ENCODE assay signal across 19 cellular contexts in the genomic region with DNA sequence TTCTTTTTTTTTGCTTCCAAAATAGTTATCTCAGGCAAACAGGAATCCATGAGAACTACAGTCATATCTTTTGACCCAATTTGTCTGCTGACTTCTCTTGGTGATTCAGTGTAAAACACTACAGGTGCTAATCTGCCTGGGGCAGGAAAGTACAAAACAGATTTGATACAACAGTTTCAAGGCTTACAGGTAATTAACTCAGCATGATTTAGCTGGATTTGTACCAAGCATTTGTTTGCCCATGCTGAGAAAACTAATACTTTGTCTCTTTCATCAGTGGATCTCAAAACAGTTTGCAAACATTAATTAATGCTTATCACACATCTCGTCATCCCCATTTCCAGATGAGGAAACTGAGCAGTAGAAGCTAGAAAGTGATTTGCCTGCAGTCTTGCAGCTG.
DNase-seq lines count a peak whose midpoint lies in the region; ATAC-seq, FAIRE-seq and TF ChIP-seq lines count a peak whose summit lies in the region.
"Had no signal": no experiment of that assay in that cellular context is flagged by ENCODE, and none has a peak within 500 bp of the region (broad histone marks: within the 10 kb centered on the region; RNA-seq: fewer than 3 reads in every experiment).

No MANE protein-coding gene starts in this region.

- H3K4me1 ChIP-seq in DOHH2 (ENCODE audit: control insufficient read depth, low read length) (peaks cover 53% of the 10 kb centered on the region), right cardiac atrium (ENCODE audit: control insufficient read depth, insufficient read depth, low read length) (no peaks in the 10 kb centered on the region)

- H3F3A ChIP-seq in DOHH2 (ENCODE audit: control insufficient read depth, insufficient read depth), result no peaks in the 10 kb centered on the region

- H3K27ac ChIP-seq in DOHH2 (ENCODE audit: low read depth, low read length) (peak overlapping the region; percentile 52), right cardiac atrium (ENCODE audit: low read length) (no peak overlapping the region)
- H3K27ac ChIP-seq: HL-60 had no signal

- H3K9me3 ChIP-seq in DOHH2 (ENCODE audit: control insufficient read depth, insufficient read depth, low read length) (no peaks in the 10 kb centered on the region), right cardiac atrium (ENCODE audit: control insufficient read depth, low read length) (no peaks in the 10 kb centered on the region)
- H3K9me3 ChIP-seq: BE2C had no signal

- no peak for TF ChIP-seq CTCF in DOHH2 (IDR thresholded peaks at IDR 0.05; ENCODE audit: low read depth, low read length, poor library complexity, severe bottlenecking)

- intact Hi-C loops in right cardiac atrium (cut with DNase I), result no loop called here

- H3K79me2 ChIP-seq in DOHH2 (ENCODE audit: control insufficient read depth, low read length), result no peaks in the 10 kb centered on the region

- no peak for FAIRE-seq in urothelium cell line (lab: Jason Lieb, UNC)
- FAIRE-seq: H54 had no signal

- ATAC-seq in right cardiac atrium, result no peak
- ATAC-seq: GM12878 had no signal

- H3K27me3 ChIP-seq in DOHH2 (ENCODE audit: control insufficient read depth, low read length), result no peaks in the 10 kb centered on the region
- H3K27me3 ChIP-seq in right cardiac atrium (ENCODE audit: control insufficient read depth, insufficient read depth), result no peaks in the 10 kb centered on the region
- H3K27me3 ChIP-seq: BE2C had no signal

- DNase-seq in NAMALWA (ENCODE audit: low spot score) (peak; percentile 31), NCI-H69 (lab: John Stamatoyannopoulos, UW) (peak; percentile 99), cerebellar cortex (ENCODE audit: low spot score) (peak; percentile 13), right cardiac atrium (no peak), activated T-cell treated with anti-CD3 and anti-CD28 coated beads for 4 hours (no peak), urothelium cell line (ENCODE audit: low spot score) (no peak)
- DNase-seq: BE2C, DMS79, HFFc6, KBM-7, NCI-H1930, NCI-H2171 treated with DMSO at 0.1 percent for 48 hours, NCI-H446 treated with DMSO at 0.1 percent for 48 hours, NCI-H526 treated with DMSO at 0.1 percent for 48 hours, SHP77 had no signal

- H3K4me3 ChIP-seq in DOHH2 (ENCODE audit: low read length) (peak overlapping the region; percentile 42), right cardiac atrium (ENCODE audit: low read length) (no peak overlapping the region)
- H3K4me3 ChIP-seq: GM12878 had no signal

- H3K4me2 ChIP-seq in DOHH2 (ENCODE audit: low read length), result peak overlapping the region; percentile 62

- no peaks in the 10 kb centered on the region for H4K20me1 ChIP-seq in DOHH2 (ENCODE audit: control insufficient read depth, insufficient read depth, low read depth, low read length)

- H3K9me2 ChIP-seq in DOHH2 (replicated peaks; ENCODE audit: control insufficient read depth, low read length), result no peaks in the 10 kb centered on the region

- H3K36me3 ChIP-seq in DOHH2 (ENCODE audit: control insufficient read depth, low read length), result no peaks in the 10 kb centered on the region
- H3K36me3 ChIP-seq: BE2C had no signal

- WGBS in right cardiac atrium, result 88% methylated on average over 1 of the region's 1 CpG

Comparison
In these comparisons a context has a peak if more than half of its experiments do, and no peak if none do; other contexts are left out.
1. DNase-seq: peak in NAMALWA (single experiment), NCI-H69 (single experiment) and cerebellar cortex (single experiment); none in right cardiac atrium (0 of 3), activated T-cell treated with anti-CD3 and anti-CD28 coated beads for 4 hours (single experiment) and urothelium cell line (single experiment).